In the genomic region with DNA sequence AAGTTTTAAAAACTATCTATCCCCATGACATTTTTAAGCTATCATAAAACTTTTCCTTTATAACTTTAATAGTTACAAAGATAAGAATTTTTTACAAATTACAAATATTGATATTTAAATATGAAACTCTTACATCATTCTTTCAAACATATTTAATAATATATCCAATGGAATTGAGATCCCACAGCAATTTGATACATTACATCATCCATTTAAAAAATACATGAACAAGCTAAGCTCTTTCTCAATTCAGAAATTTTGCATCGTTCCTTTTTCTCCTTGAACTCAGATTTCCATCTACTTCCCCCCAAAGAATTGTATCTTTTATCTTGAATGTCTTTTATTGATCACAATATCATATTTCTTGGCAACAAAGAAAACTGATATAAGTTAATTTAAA, we compare ENCODE assay signal across 18 cellular contexts.
DNase-seq lines count a peak whose midpoint lies in the region; ATAC-seq, FAIRE-seq and TF ChIP-seq lines count a peak whose summit lies in the region.
"Had no signal": no experiment of that assay in that cellular context is flagged by ENCODE, and none has a peak within 500 bp of the region (broad histone marks: within the 10 kb centered on the region; RNA-seq: fewer than 3 reads in every experiment).

No MANE protein-coding gene starts in this region.

- DNase-seq in RCC 7860 (ENCODE audit: low spot score) (no peak), small intestine (no peak)
- DNase-seq: Caco-2; CD4-positive, CD25-positive, alpha-beta regulatory T cell; CD8-positive, alpha-beta T cell; DMS153; DND-41; GM23248; H7; HCEC 1CT had no signal

- H3K4me1 ChIP-seq in HEK293 (ENCODE audit: control insufficient read depth, insufficient read depth, low read length) (no peaks in the 10 kb centered on the region), small intestine (ENCODE audit: control insufficient read depth in 2 of 2, insufficient read depth in 1 of 2, low read depth in 1 of 2, low read length in 1 of 2) (no peaks in the 10 kb centered on the region)
- H3K4me1 ChIP-seq: Caco-2 had no signal

- H3K9me3 ChIP-seq in HEK293 (ENCODE audit: control insufficient read depth, insufficient read depth, low read depth, low read length): no peaks in the 10 kb centered on the region
- peaks cover 2% of the 10 kb centered on the region for H3K9me3 ChIP-seq in small intestine (ENCODE audit: control insufficient read depth, low read depth)

- POLR2A ChIA-PET in HEK293 (lab: Yijun Ruan, JAX): no interaction called here

- CTCF ChIA-PET in HEK293 (lab: Yijun Ruan, JAX): no interaction called here

- H3K27ac ChIP-seq in HEK293 (ENCODE audit: extremely low read depth, low read depth, low read length) (no peak overlapping the region), small intestine (ENCODE audit: low read depth in 1 of 2, low read length in 1 of 2) (no peak overlapping the region)
- H3K27ac ChIP-seq: BLaER1, C4-2B, GM23248 had no signal

- peak; percentile 61 for FAIRE-seq in RCC 7860 (lab: Jason Lieb, UNC)
- peak; percentile 51 for FAIRE-seq in colon (lab: Jason Lieb, UNC)
- FAIRE-seq in small intestine (lab: Jason Lieb, UNC): peak; percentile 33
- FAIRE-seq: GM12892, H1 had no signal

- H3K36me3 ChIP-seq in HEK293 (ENCODE audit: control insufficient read depth in 2 of 2, insufficient read depth in 1 of 2, low read length in 2 of 2) (no peaks in the 10 kb centered on the region), small intestine (ENCODE audit: control insufficient read depth in 2 of 2, insufficient read depth in 2 of 2, low read length in 2 of 2) (peaks cover 0 to 1% of the 10 kb centered on the region in 2 donors)

- H3K27me3 ChIP-seq in small intestine (ENCODE audit: control insufficient read depth in 2 of 2, insufficient read depth in 2 of 2, low read length in 2 of 2): no peaks in the 10 kb centered on the region
- H3K27me3 ChIP-seq: BLaER1 had no signal

- 90 to 100% (median 100%) methylated on average over 1 of the region's 1 CpG for WGBS in small intestine, 3 donors

- TF ChIP-seq CTCF in HEK293 (tag by site-specific recombination; IDR thresholded peaks at IDR 0.05): no peak

- no peak overlapping the region for H3K4me3 ChIP-seq in HEK293 (ENCODE audit: low read depth, low read length)
- H3K4me3 ChIP-seq in small intestine (ENCODE audit: low read depth in 1 of 2, low read length in 2 of 2): no peak overlapping the region
- H3K4me3 ChIP-seq: BLaER1, GM23248 had no signal

- no peak for ATAC-seq in GM21515 (IDR thresholded peaks at IDR 0.05; ENCODE audit: unreplicated experiment)
- ATAC-seq in HG03095 (IDR thresholded peaks at IDR 0.05; ENCODE audit: unreplicated experiment): no peak
- ATAC-seq: CD8-positive, alpha-beta T cell had no signal

TF ChIP-seq in HEK293, 187 proteins besides CTCF, POLR2A, EP300 and RAD21:
- TF ChIP-seq ZNF701 (tag by site-specific recombination; IDR thresholded peaks at IDR 0.05): no peak
- TF ChIP-seq, protein P1, sequence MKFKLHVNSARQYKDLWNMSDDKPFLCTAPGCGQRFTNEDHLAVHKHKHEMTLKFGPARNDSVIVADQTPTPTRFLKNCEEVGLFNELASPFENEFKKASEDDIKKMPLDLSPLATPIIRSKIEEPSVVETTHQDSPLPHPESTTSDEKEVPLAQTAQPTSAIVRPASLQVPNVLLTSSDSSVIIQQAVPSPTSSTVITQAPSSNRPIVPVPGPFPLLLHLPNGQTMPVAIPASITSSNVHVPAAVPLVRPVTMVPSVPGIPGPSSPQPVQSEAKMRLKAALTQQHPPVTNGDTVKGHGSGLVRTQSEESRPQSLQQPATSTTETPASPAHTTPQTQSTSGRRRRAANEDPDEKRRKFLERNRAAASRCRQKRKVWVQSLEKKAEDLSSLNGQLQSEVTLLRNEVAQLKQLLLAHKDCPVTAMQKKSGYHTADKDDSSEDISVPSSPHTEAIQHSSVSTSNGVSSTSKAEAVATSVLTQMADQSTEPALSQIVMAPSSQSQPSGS (tag by site-specific recombination; IDR thresholded peaks at IDR 0.05; ENCODE audit: low read depth): peak; percentile 52
